9 cellular contexts compared by ENCODE assay signal in the genomic region with DNA sequence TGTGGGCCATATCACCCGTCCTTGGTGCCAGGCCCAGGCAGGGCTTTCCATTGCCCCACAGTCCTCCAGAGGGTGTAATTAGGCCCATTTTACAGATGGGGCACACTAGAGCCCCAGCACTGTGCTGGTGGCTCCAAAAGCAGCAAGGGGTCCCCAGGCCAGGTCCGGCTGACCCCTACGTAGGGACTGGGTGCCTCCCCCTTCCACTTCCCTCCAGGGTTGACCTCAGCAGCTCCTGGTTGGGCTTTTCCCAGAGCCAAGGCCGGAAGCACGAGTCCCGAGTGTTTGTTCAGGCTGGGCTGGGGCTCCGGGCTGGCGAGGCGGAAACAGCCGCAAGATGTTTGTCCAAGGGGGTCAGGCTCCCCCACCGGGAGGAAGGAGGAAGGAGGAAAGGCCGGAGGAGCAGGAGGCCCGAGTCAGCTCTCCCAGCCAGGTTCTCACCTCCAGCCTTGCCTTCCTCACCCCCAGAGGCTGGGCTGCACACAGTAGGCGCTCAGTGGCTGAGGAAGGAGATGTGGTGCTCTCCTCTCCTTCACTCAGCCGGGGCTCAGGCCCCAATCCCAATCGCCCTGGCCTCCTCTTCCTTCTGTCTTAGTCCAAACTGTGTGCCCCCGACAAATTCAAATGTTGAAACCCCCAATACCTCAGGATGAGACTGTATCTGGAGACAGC. TPM values are rescaled to one million over a fixed set of nuclear protein-coding genes. Genes with fewer than 3 reads are reported as not detected.
DNase-seq lines count a peak whose midpoint lies in the region; ATAC-seq and TF ChIP-seq lines count a peak whose summit lies in the region.
"Had no signal": no experiment of that assay in that cellular context is flagged by ENCODE, and none has a peak within 500 bp of the region (broad histone marks: within the 10 kb centered on the region; RNA-seq: fewer than 3 reads in every experiment).

No MANE protein-coding gene starts in this region.

- ATAC-seq in right cardiac atrium (peak; percentile 10 to 36), GM21423 (IDR thresholded peaks at IDR 0.05; ENCODE audit: unreplicated experiment) (no peak), GM21529 (IDR thresholded peaks at IDR 0.05; ENCODE audit: unreplicated experiment) (no peak)

- no peak overlapping the region for H3K4me2 ChIP-seq in parathyroid adenoma (ENCODE audit: low read length)

- TF ChIP-seq CTCF in Peyer's patch (IDR thresholded peaks at IDR 0.05), result no peak
- TF ChIP-seq CTCF in parathyroid adenoma (IDR thresholded peaks at IDR 0.05), result no peak

- WGBS in right cardiac atrium, result 36% methylated on average over 17 of the region's 17 CpGs

- H3K27ac ChIP-seq in Peyer's patch, result peak overlapping the region; percentile 48 to 94 (median 82)
- H3K27ac ChIP-seq in right cardiac atrium (ENCODE audit: low read length), result peak overlapping the region; percentile 89
- peak overlapping the region; percentile 70 for H3K27ac ChIP-seq in parathyroid adenoma

- H3K79me2 ChIP-seq in parathyroid adenoma, result no peaks in the 10 kb centered on the region

- no peak overlapping the region for H2AFZ ChIP-seq in parathyroid adenoma

- intact Hi-C loops in right cardiac atrium (cut with DNase I), result loop anchor here in 1 of 4 donors (10.0 kb wide), 1 partner anchor 129 kb away; no protein-coding TSS in a partner anchor

- H3K4me1 ChIP-seq in Peyer's patch, result peaks cover 0 to 43% (median 3%) of the 10 kb centered on the region in 4 donors
- peaks cover 27% of the 10 kb centered on the region for H3K4me1 ChIP-seq in right cardiac atrium (ENCODE audit: control insufficient read depth, insufficient read depth, low read length)
- peaks cover 6% of the 10 kb centered on the region for H3K4me1 ChIP-seq in parathyroid adenoma

- H3K27me3 ChIP-seq in Peyer's patch, result no peaks in the 10 kb centered on the region
- no peaks in the 10 kb centered on the region for H3K27me3 ChIP-seq in right cardiac atrium (ENCODE audit: control insufficient read depth, insufficient read depth)
- no peaks in the 10 kb centered on the region for H3K27me3 ChIP-seq in parathyroid adenoma (ENCODE audit: control insufficient read depth, insufficient read depth, low read length)

- no peak for TF ChIP-seq POLR2A in Peyer's patch (IDR thresholded peaks at IDR 0.05)

- no peak overlapping the region for H3K9ac ChIP-seq in parathyroid adenoma

- DNase-seq in AG08396 (ENCODE audit: low spot score) (peak; percentile 2), Peyer's patch (peak in 2 of 3 donors; percentile 56), right cardiac atrium (peak; percentile 84 to 92 (median 90)), germinal center (ENCODE audit: low spot score) (no peak), HCEC 1CT (no peak)
- DNase-seq: NCI-H774 had no signal

- no peaks in the 10 kb centered on the region for H3K9me3 ChIP-seq in Peyer's patch
- no peaks in the 10 kb centered on the region for H3K9me3 ChIP-seq in right cardiac atrium (ENCODE audit: control insufficient read depth, low read length)
- H3K9me3 ChIP-seq in parathyroid adenoma (ENCODE audit: control insufficient read depth, low read length), result no peaks in the 10 kb centered on the region

- H3K4me3 ChIP-seq in Peyer's patch (no peak overlapping the region), right cardiac atrium (ENCODE audit: low read length) (no peak overlapping the region), parathyroid adenoma (ENCODE audit: low read depth, low read length) (no peak overlapping the region)

- H3K36me3 ChIP-seq in Peyer's patch (no peaks in the 10 kb centered on the region), parathyroid adenoma (ENCODE audit: control insufficient read depth, insufficient read depth, low read length) (no peaks in the 10 kb centered on the region)

RNA-seq across cellular contexts. Expression of gene PLXND1, which starts 17.1 kb away (rescaled TPM):
- 100 to 1,000 TPM in 1 of 4 donors, 10 to 100 TPM in 3; 13.1 to 305 (median 48.2) TPM for total RNA-seq in Peyer's patch
- 100 to 1,000 TPM in 1 of 4 donors, 10 to 100 TPM in 3; 75.4 to 102 (median 84.1) TPM for total RNA-seq in right cardiac atrium
- 89.4 TPM for polyA plus RNA-seq in right cardiac atrium

Comparison
In these comparisons a context has a peak if more than half of its experiments do, and no peak if none do; other contexts are left out.
1. DNase-seq: peak in AG08396 (single experiment), Peyer's patch (2 of 3) and right cardiac atrium (3 of 3); none in germinal center (single experiment) and HCEC 1CT (single experiment).
2. ATAC-seq: peak in right cardiac atrium (2 of 2); none in GM21423 (single experiment) and GM21529 (single experiment).
3. Peak in every context shown above with its lines, with median percentiles within 50 percentile points of each other: H3K27ac ChIP-seq.